11 cellular contexts compared by ENCODE assay signal in genomic region chr5:172444110-172444510, GRCh38. TPM values are rescaled to one million over a fixed set of nuclear protein-coding genes. Genes with fewer than 3 reads are reported as not detected.
DNase-seq lines count a peak whose midpoint lies in the region; ATAC-seq and TF ChIP-seq lines count a peak whose summit lies in the region.
"Had no signal": no experiment of that assay in that cellular context is flagged by ENCODE, and none has a peak within 500 bp of the region (broad histone marks: within the 10 kb centered on the region; RNA-seq: fewer than 3 reads in every experiment).

No MANE protein-coding gene starts in this region.

- no peak overlapping the region for H2AFZ ChIP-seq in fibroblast of lung (ENCODE audit: low read length)

- intact Hi-C loops in psoas muscle (cut with DNase I), result no loop called here

- H3K27me3 ChIP-seq in BLaER1, result no peaks in the 10 kb centered on the region
- H3K27me3 ChIP-seq in WERI-Rb-1 (ENCODE audit: insufficient read depth, low read depth, severe bottlenecking), result no peaks in the 10 kb centered on the region
- H3K27me3 ChIP-seq in fibroblast of lung (ENCODE audit: control insufficient read depth, insufficient read depth, low read length), result no peaks in the 10 kb centered on the region
- H3K27me3 ChIP-seq in psoas muscle (ENCODE audit: insufficient read depth in 3 of 3, low read length in 2 of 3), result peaks cover 0 to 1% (median 0%) of the 10 kb centered on the region in 3 donors

- no peak overlapping the region for H3K4me3 ChIP-seq in BLaER1
- H3K4me3 ChIP-seq in WERI-Rb-1 (ENCODE audit: low read depth, low read length), result no peak overlapping the region
- no peak overlapping the region for H3K4me3 ChIP-seq in fibroblast of lung (replicated peaks in 1 of 4; ENCODE audit: control extremely low read depth in 1 of 4, insufficient read depth in 1 of 4, low read depth in 3 of 4, low read length in 4 of 4)
- H3K4me3 ChIP-seq in psoas muscle, result no peak overlapping the region

- peak; percentile 46 for DNase-seq in WERI-Rb-1
- DNase-seq in fibroblast of lung (ENCODE audit: low read depth in 2 of 2), result peak; percentile 37 to 94
- DNase-seq in psoas muscle, result no peak
- no peak for DNase-seq in HPDE6-E6E7 (ENCODE audit: extremely low spot score)
- no peak for DNase-seq in NCI-H1417 treated with DMSO at 0.1 percent for 48 hours (lab: John Stamatoyannopoulos, UW)
- no peak for DNase-seq in middle frontal gyrus (ENCODE audit: extremely low spot score, low spot score)
- DNase-seq: activated CD4-positive, CD25-positive, alpha-beta regulatory T cell; effector CD4-positive, alpha-beta T cell; NCI-H187 had no signal

- H3K79me2 ChIP-seq in fibroblast of lung (ENCODE audit: control insufficient read depth, insufficient read depth, low read length), result peaks cover 12% of the 10 kb centered on the region

- ATAC-seq in psoas muscle (peak; percentile 16 to 40 (median 27)), GM19463 (IDR thresholded peaks at IDR 0.05; ENCODE audit: unreplicated experiment) (no peak)

- H3K4me1 ChIP-seq in BLaER1, result peaks cover 28% of the 10 kb centered on the region
- H3K4me1 ChIP-seq in fibroblast of lung (ENCODE audit: control insufficient read depth, extremely low read depth, insufficient read depth, low read length), result peaks cover 8% of the 10 kb centered on the region
- H3K4me1 ChIP-seq in psoas muscle, result peaks cover 14% of the 10 kb centered on the region

- H3K27ac ChIP-seq in BLaER1 (no peak overlapping the region), WERI-Rb-1 (peak overlapping the region; percentile 57), fibroblast of lung (ENCODE audit: insufficient read depth, low read length) (peak overlapping the region; percentile 17), psoas muscle (no peak overlapping the region)

- H3K9me3 ChIP-seq in BLaER1, result no peaks in the 10 kb centered on the region
- no peaks in the 10 kb centered on the region for H3K9me3 ChIP-seq in WERI-Rb-1 (ENCODE audit: severe bottlenecking)
- H3K9me3 ChIP-seq in fibroblast of lung (ENCODE audit: control insufficient read depth, insufficient read depth, low read depth, low read length), result no peaks in the 10 kb centered on the region
- H3K9me3 ChIP-seq in psoas muscle, result no peaks in the 10 kb centered on the region

- H4K20me1 ChIP-seq in BLaER1, result peaks cover 33% of the 10 kb centered on the region
- H4K20me1 ChIP-seq in fibroblast of lung (ENCODE audit: control insufficient read depth, extremely low read depth, insufficient read depth, low read length), result no peaks in the 10 kb centered on the region

- TF ChIP-seq CTCF in WERI-Rb-1 (IDR thresholded peaks at IDR 0.05; ENCODE audit: low read depth, low read length), result no peak
- TF ChIP-seq CTCF in fibroblast of lung (conservative IDR thresholded peaks at IDR 0.05 in 1 of 2, IDR thresholded peaks at IDR 0.05 in 1 of 2; ENCODE audit: low read depth in 1 of 2, low read length in 2 of 2), result no peak
- no peak for TF ChIP-seq CTCF in psoas muscle (IDR thresholded peaks at IDR 0.05)

- H3K36me3 ChIP-seq in BLaER1 (no peaks in the 10 kb centered on the region), WERI-Rb-1 (no peaks in the 10 kb centered on the region), fibroblast of lung (ENCODE audit: control insufficient read depth, insufficient read depth, low read length) (no peaks in the 10 kb centered on the region), psoas muscle (ENCODE audit: insufficient read depth in 1 of 2, low read depth in 1 of 2) (no peaks in the 10 kb centered on the region)

- H3K9ac ChIP-seq in BLaER1, result no peak overlapping the region
- peak overlapping the region; percentile 4 for H3K9ac ChIP-seq in fibroblast of lung (ENCODE audit: insufficient read depth, low read length)

- H3K4me2 ChIP-seq in BLaER1 (peak overlapping the region; percentile 39; the same call in 1 of the 2 replicates), fibroblast of lung (ENCODE audit: extremely low read depth, insufficient read depth, low read length) (peak overlapping the region; percentile 11)

- 64 to 74% (median 69%) methylated on average over 4 of the region's 4 CpGs for WGBS in psoas muscle, 3 donors

RNA-seq across cellular contexts. Expression of gene SH3PXD2B, which starts 10.2 kb away (rescaled TPM):
- 21.1 and 23.9 TPM in 2 replicates for total RNA-seq in fibroblast of lung
- 12.6 and 23.0 TPM in 2 replicates for polyA plus RNA-seq in fibroblast of lung
- polyA plus RNA-seq in fibroblast of lung (2012), result 14.4 and 25.4 TPM in 2 replicates
- polyA minus RNA-seq in fibroblast of lung (ENCODE audit: low replicate concordance), result 25.3 and 47.1 TPM in 2 replicates
- total RNA-seq in psoas muscle, result 1 to 10 TPM; 2.5 to 5.3 (median 3.0) TPM
- polyA plus RNA-seq in psoas muscle, result 1 to 10 TPM in 1 of 3 donors, under 1 TPM in 2; 0.58 to 2.5 (median 0.77) TPM

Comparison
In these comparisons a context has a peak if more than half of its experiments do, and no peak if none do; other contexts are left out.
1. H3K27ac ChIP-seq: peak in WERI-Rb-1 (single experiment) and fibroblast of lung (single experiment); none in BLaER1 (single experiment) and psoas muscle (single experiment).
2. DNase-seq: peak in WERI-Rb-1 (single experiment) and fibroblast of lung (2 of 2); none in psoas muscle (0 of 2), HPDE6-E6E7 (single experiment), NCI-H1417 treated with DMSO at 0.1 percent for 48 hours (single experiment) and middle frontal gyrus (single experiment).